ENCODE assay signal across 11 cellular contexts in genomic region chr10:72740526-72740925, GRCh38. TPM values are rescaled to one million over a fixed set of nuclear protein-coding genes. Genes with fewer than 3 reads are reported as not detected.
DNase-seq lines count a peak whose midpoint lies in the region; ATAC-seq and TF ChIP-seq lines count a peak whose summit lies in the region.
"Had no signal": no experiment of that assay in that cellular context is flagged by ENCODE, and none has a peak within 500 bp of the region (broad histone marks: within the 10 kb centered on the region; RNA-seq: fewer than 3 reads in every experiment).

No MANE protein-coding gene starts in this region.

- H3K4me2 ChIP-seq in H9 (ENCODE audit: insufficient read depth, insufficient read length, low read length): no peak overlapping the region
- H3K4me2 ChIP-seq in fibroblast of lung (ENCODE audit: extremely low read depth, insufficient read depth, low read length): peak overlapping the region; percentile 13

- H3K23me2 ChIP-seq in H9 (ENCODE audit: insufficient read length, low read depth, low read length, poor library complexity, severe bottlenecking): no peaks in the 10 kb centered on the region

- no peak overlapping the region for H2BK12ac ChIP-seq in H9 (ENCODE audit: insufficient read length, low read depth, low read length)

- peaks cover 2% of the 10 kb centered on the region for H3K79me1 ChIP-seq in H9 (ENCODE audit: insufficient read depth, low read depth, low read length, poor library complexity, severe bottlenecking)

- H3K27me3 ChIP-seq in H9 (ENCODE audit: insufficient read depth, low read length) (no peaks in the 10 kb centered on the region), fibroblast of lung (ENCODE audit: control insufficient read depth, insufficient read depth, low read length) (no peaks in the 10 kb centered on the region)

- no peak for DNase-seq in H9
- peak; percentile 49 for DNase-seq in NCI-H69 (lab: John Stamatoyannopoulos, UW)
- DNase-seq in fibroblast of lung (ENCODE audit: low read depth in 2 of 2): peak; percentile 51 to 72
- no peak for DNase-seq in osteocyte (ENCODE audit: extremely low spot score, unreplicated experiment)
- DNase-seq in hippocampal formation (lab: John Stamatoyannopoulos, UW): no peak
- DNase-seq in stimulated activated CD4-positive, alpha-beta T cell treated with anti-CD3 and anti-CD28 coated beads, Interleukin-2, amount 100 ng/mL, for 24 hours: no peak
- no peak for DNase-seq in central memory CD4-positive, alpha-beta T cell
- DNase-seq: amygdala, naive B cell had no signal

- no peak overlapping the region for H4K8ac ChIP-seq in H9 (replicated peaks; ENCODE audit: insufficient read length, low read depth, low read length)

- H3K27ac ChIP-seq in H9 (ENCODE audit: insufficient read length, low read depth, low read length) (no peak overlapping the region), fibroblast of lung (ENCODE audit: insufficient read depth, low read length) (no peak overlapping the region)

- no peak overlapping the region for H3K4ac ChIP-seq in H9 (ENCODE audit: low read depth, low read length)

- H3K27me3 Mint-ChIP-seq in H9 (ENCODE audit: low read depth) (no peaks in the 10 kb centered on the region), osteocyte (ENCODE audit: unreplicated experiment) (no peaks in the 10 kb centered on the region)
- H3K27me3 Mint-ChIP-seq: naive B cell; stimulated activated naive CD8-positive, alpha-beta T cell treated with anti-CD3 and anti-CD28 coated beads, Interleukin-15, Interleukin-2, amounts not matched to agents 100 ng/mL and 50 ng/mL, for 24 hours had no signal

- H2BK5ac ChIP-seq in H9 (ENCODE audit: insufficient read length, low read length): no peak overlapping the region

- H2BK120ac ChIP-seq in H9 (ENCODE audit: low read depth, low read length, poor library complexity, severe bottlenecking): no peak overlapping the region

- no peak overlapping the region for H2BK20ac ChIP-seq in H9 (ENCODE audit: low read depth, low read length, poor library complexity, severe bottlenecking)

- H3T11ph ChIP-seq in H9 (ENCODE audit: low read length): no peak overlapping the region

- H3K4me1 Mint-ChIP-seq in H9 (peaks cover 24 to 47% of the 10 kb centered on the region in 2 experiments), osteocyte (ENCODE audit: unreplicated experiment) (peaks cover 58% of the 10 kb centered on the region)

- H3K4me1 ChIP-seq in H9 (ENCODE audit: insufficient read depth, low read length) (no peaks in the 10 kb centered on the region; the same call in 1 of the 2 replicates), fibroblast of lung (ENCODE audit: control insufficient read depth, extremely low read depth, insufficient read depth, low read length) (peaks cover 5% of the 10 kb centered on the region)

- no peak overlapping the region for H3K56ac ChIP-seq in H9 (ENCODE audit: insufficient read length, low read depth, low read length)

- H2AK5ac ChIP-seq in H9 (ENCODE audit: insufficient read length, low read length): no peak overlapping the region

- H4K5ac ChIP-seq in H9 (ENCODE audit: insufficient read length, low read depth, low read length): no peak overlapping the region

- H3K36me3 Mint-ChIP-seq in H9 (ENCODE audit: insufficient read depth in 1 of 3, low read depth in 3 of 3): no peaks in the 10 kb centered on the region
- no peaks in the 10 kb centered on the region for H3K36me3 Mint-ChIP-seq in osteocyte (ENCODE audit: unreplicated experiment)

- H3K36me3 ChIP-seq in fibroblast of lung (ENCODE audit: control insufficient read depth, insufficient read depth, low read length): no peaks in the 10 kb centered on the region

- no peak for ATAC-seq in GM21825 (IDR thresholded peaks at IDR 0.05; ENCODE audit: unreplicated experiment)

- no CpG with 5 or more reads among the region's 2 CpGs for WGBS in H9 (ENCODE audit: extremely low coverage, insufficient read length, low lambda C conversion rate)

- H4K20me1 ChIP-seq in H9 (ENCODE audit: control insufficient read depth, insufficient read depth, insufficient read length): no peaks in the 10 kb centered on the region
- H4K20me1 ChIP-seq in fibroblast of lung (ENCODE audit: control insufficient read depth, extremely low read depth, insufficient read depth, low read length): no peaks in the 10 kb centered on the region

- H3K9me3 ChIP-seq in H9 (ENCODE audit: control insufficient read depth, low read depth, low read length): no peaks in the 10 kb centered on the region
- no peaks in the 10 kb centered on the region for H3K9me3 ChIP-seq in fibroblast of lung (ENCODE audit: control insufficient read depth, insufficient read depth, low read depth, low read length)

- H3K14ac ChIP-seq in H9 (ENCODE audit: insufficient read depth, low read length): no peak overlapping the region

- H3K9ac ChIP-seq in H9 (ENCODE audit: extremely low read depth, insufficient read length, low read length): no peak overlapping the region
- H3K9ac ChIP-seq in fibroblast of lung (ENCODE audit: insufficient read depth, low read length): no peak overlapping the region

- H3K9me3 Mint-ChIP-seq in H9: no peaks in the 10 kb centered on the region
- H3K9me3 Mint-ChIP-seq in osteocyte (ENCODE audit: unreplicated experiment): no peaks in the 10 kb centered on the region
- H3K9me3 Mint-ChIP-seq: naive B cell; stimulated activated naive CD8-positive, alpha-beta T cell treated with anti-CD3 and anti-CD28 coated beads, Interleukin-15, Interleukin-2, amounts not matched to agents 100 ng/mL and 50 ng/mL, for 24 hours had no signal

- H3K27ac Mint-ChIP-seq in H9 (peak overlapping the region in 2 of 3 experiments; percentile 1 to 64; a peak in 1 of 7 replicates), osteocyte (ENCODE audit: unreplicated experiment) (peak overlapping the region; percentile 72)
- H3K27ac Mint-ChIP-seq: stimulated activated naive CD8-positive, alpha-beta T cell treated with anti-CD3 and anti-CD28 coated beads, Interleukin-15, Interleukin-2, amounts not matched to agents 100 ng/mL and 50 ng/mL, for 24 hours had no signal

- H2BK15ac ChIP-seq in H9 (ENCODE audit: low read depth, low read length): no peak overlapping the region

- TF ChIP-seq CTCF in H9 (conservative IDR thresholded peaks at IDR 0.05): no peak
- no peak for TF ChIP-seq CTCF in fibroblast of lung (conservative IDR thresholded peaks at IDR 0.05 in 1 of 2, IDR thresholded peaks at IDR 0.05 in 1 of 2; ENCODE audit: low read depth in 1 of 2, low read length in 2 of 2)
- TF ChIP-seq CTCF in osteocyte (IDR thresholded peaks at IDR 0.05): no peak

- H4K91ac ChIP-seq in H9 (ENCODE audit: insufficient read length, low read depth, low read length): no peak overlapping the region

- no peak overlapping the region for H3K4me3 Mint-ChIP-seq in H9
- no peak overlapping the region for H3K4me3 Mint-ChIP-seq in osteocyte (ENCODE audit: unreplicated experiment)
- H3K4me3 Mint-ChIP-seq: naive B cell; stimulated activated naive CD8-positive, alpha-beta T cell treated with anti-CD3 and anti-CD28 coated beads, Interleukin-15, Interleukin-2, amounts not matched to agents 100 ng/mL and 50 ng/mL, for 24 hours had no signal

- H3K4me3 ChIP-seq in fibroblast of lung (replicated peaks in 1 of 4; ENCODE audit: control extremely low read depth in 1 of 4, insufficient read depth in 1 of 4, low read depth in 3 of 4, low read length in 4 of 4): no peak overlapping the region

- no peak overlapping the region for H3K23ac ChIP-seq in H9 (ENCODE audit: insufficient read length, low read depth, low read length)

- H3K79me2 ChIP-seq in H9 (ENCODE audit: insufficient read depth, low read length) (peaks cover 2% of the 10 kb centered on the region; the same call in 1 of the 2 replicates), fibroblast of lung (ENCODE audit: control insufficient read depth, insufficient read depth, low read length) (peaks cover 17% of the 10 kb centered on the region)

- H2AFZ ChIP-seq in H9 (ENCODE audit: low read length) (no peak overlapping the region), fibroblast of lung (ENCODE audit: low read length) (no peak overlapping the region)

- no peak overlapping the region for H3K18ac ChIP-seq in H9 (ENCODE audit: insufficient read length, low read depth, low read length)

RNA-seq across cellular contexts. Expression of gene MCU, which starts 48.6 kb away (rescaled TPM):
- total RNA-seq in H9 (2021) (33.4 and 36.6 TPM in 2 replicates), fibroblast of lung (20.0 and 40.5 TPM in 2 replicates), osteocyte (29.4 and 31.4 TPM in 2 replicates)
- polyA plus RNA-seq in fibroblast of lung: 63.2 and 77.1 TPM in 2 replicates
- polyA plus RNA-seq in fibroblast of lung (2012): 29.8 and 33.9 TPM in 2 replicates
- polyA minus RNA-seq in fibroblast of lung (ENCODE audit: low replicate concordance): 36.5 and 76.0 TPM in 2 replicates

Comparison
In these comparisons a context has a peak if more than half of its experiments do, and no peak if none do; other contexts are left out.
1. DNase-seq: peak in NCI-H69 (single experiment) and fibroblast of lung (2 of 2); none in H9 (single experiment), osteocyte (single experiment), hippocampal formation (0 of 2), stimulated activated CD4-positive, alpha-beta T cell treated with anti-CD3 and anti-CD28 coated beads, Interleukin-2, amount 100 ng/mL, for 24 hours (0 of 2) and central memory CD4-positive, alpha-beta T cell (single experiment).